ENCODE assay signal across 8 cellular contexts in the genomic region with DNA sequence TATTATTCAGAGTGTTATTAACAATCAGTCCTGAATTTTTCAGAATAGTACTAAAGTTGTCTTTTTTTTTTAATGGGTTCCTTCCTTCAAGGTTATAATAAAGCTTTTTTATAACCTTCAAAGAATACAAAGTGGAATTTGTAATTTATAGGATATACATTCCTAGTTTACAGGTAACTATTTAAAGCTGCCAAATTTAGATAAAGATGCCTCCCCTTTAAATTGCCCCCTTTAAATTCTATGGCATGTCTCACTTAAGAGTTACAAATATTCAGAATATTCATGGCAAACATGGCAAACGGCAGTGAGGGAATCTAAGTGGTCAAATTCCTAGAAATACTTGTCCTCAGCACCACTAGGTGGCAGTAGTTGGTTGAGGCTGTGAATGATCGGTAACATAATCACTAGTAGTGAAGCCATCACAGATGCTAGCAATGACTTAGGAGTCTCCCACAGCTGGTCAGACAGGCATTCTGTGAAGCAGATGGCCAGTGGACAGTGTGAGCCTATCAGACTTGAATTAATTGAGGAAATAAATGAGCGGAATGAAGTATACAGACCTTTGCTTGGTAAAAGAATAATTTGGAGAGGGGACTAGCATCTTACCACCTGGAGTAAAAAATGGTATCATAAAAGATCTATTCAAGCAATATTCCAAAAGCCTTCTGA.
DNase-seq lines count a peak whose midpoint lies in the region; ATAC-seq, FAIRE-seq and TF ChIP-seq lines count a peak whose summit lies in the region.

No MANE protein-coding gene starts in this region.

- H3K4me1 ChIP-seq in MM.1S (ENCODE audit: low read length) (no peaks in the 10 kb centered on the region), RWPE2 (ENCODE audit: insufficient read depth, poor library complexity, severe bottlenecking) (no peaks in the 10 kb centered on the region)

- DNase-seq in HCEC 1CT (peak; percentile 57), MM.1S (peak; percentile 61), RWPE2 (ENCODE audit: low spot score) (no peak), glutamatergic neuron (peak; percentile 67), progenitor cell of endocrine pancreas (ENCODE audit: low spot score, unreplicated experiment) (peak; percentile 27), mesenteric fat pad (ENCODE audit: low spot score) (no peak)
- peak; percentile 35 for DNase-seq in activated naive CD4-positive, alpha-beta T cell treated with Interleukin-2 at 50 U/mL for 16 hours

- peak overlapping the region; percentile 99 for H3K27ac Mint-ChIP-seq in glutamatergic neuron (ENCODE audit: unreplicated experiment)
- peak overlapping the region; percentile 31 for H3K27ac Mint-ChIP-seq in progenitor cell of endocrine pancreas

- H4K20me1 ChIP-seq in MM.1S (ENCODE audit: insufficient read depth, low read length), result no peaks in the 10 kb centered on the region

- TF ChIP-seq CTCF in MM.1S (IDR thresholded peaks at IDR 0.05; ENCODE audit: low read length), result peak; percentile 87
- peak; percentile 94 for TF ChIP-seq CTCF in RWPE2 (IDR thresholded peaks at IDR 0.05; ENCODE audit: poor library complexity, severe bottlenecking)
- TF ChIP-seq CTCF in glutamatergic neuron (IDR thresholded peaks at IDR 0.05; ENCODE audit: partially characterized antibody, unreplicated experiment), result peak; percentile 91
- peak; percentile 81 for TF ChIP-seq CTCF in progenitor cell of endocrine pancreas (IDR thresholded peaks at IDR 0.05; ENCODE audit: unreplicated experiment)

- H3K4me3 ChIP-seq in MM.1S (ENCODE audit: low read length) (no peak overlapping the region), RWPE2 (ENCODE audit: severe bottlenecking) (no peak overlapping the region)

- no peaks in the 10 kb centered on the region; the same call in 1 of the 2 replicates for H3K36me3 ChIP-seq in MM.1S (replicated peaks; ENCODE audit: insufficient read depth, low read length)
- peaks cover 91% of the 10 kb centered on the region for H3K36me3 ChIP-seq in RWPE2 (ENCODE audit: low read depth)

- peaks cover 7% of the 10 kb centered on the region for H3K36me3 Mint-ChIP-seq in glutamatergic neuron (ENCODE audit: unreplicated experiment)
- peaks cover 22% of the 10 kb centered on the region for H3K36me3 Mint-ChIP-seq in progenitor cell of endocrine pancreas (ENCODE audit: insufficient read depth)

- H3K79me2 ChIP-seq in MM.1S (ENCODE audit: low read length), result no peaks in the 10 kb centered on the region

- peak; percentile 67 for ATAC-seq in RWPE2 (ENCODE audit: low read depth)

- H2AFZ ChIP-seq in MM.1S (ENCODE audit: low read length), result no peak overlapping the region

- no peaks in the 10 kb centered on the region for H3K9me3 ChIP-seq in MM.1S (replicated peaks; ENCODE audit: insufficient read depth, low read length)
- no peaks in the 10 kb centered on the region for H3K9me3 ChIP-seq in RWPE2 (ENCODE audit: severe bottlenecking)

- FAIRE-seq in G401.6 (lab: Jason Lieb, UNC), result peak; percentile 90

- no peaks in the 10 kb centered on the region for H3K9me2 ChIP-seq in MM.1S (replicated peaks; ENCODE audit: insufficient read depth, low read length)

- H3K27me3 ChIP-seq in MM.1S (replicated peaks; ENCODE audit: insufficient read depth, low read length) (no peaks in the 10 kb centered on the region), RWPE2 (ENCODE audit: insufficient read depth, poor library complexity, severe bottlenecking) (no peaks in the 10 kb centered on the region)

- H3K4me3 Mint-ChIP-seq in glutamatergic neuron (ENCODE audit: unreplicated experiment) (peak overlapping the region; percentile 82), progenitor cell of endocrine pancreas (ENCODE audit: low read depth) (no peak overlapping the region)

- peaks cover 51% of the 10 kb centered on the region for H3K4me1 Mint-ChIP-seq in glutamatergic neuron (ENCODE audit: low read depth, unreplicated experiment)
- peaks cover 1% of the 10 kb centered on the region for H3K4me1 Mint-ChIP-seq in progenitor cell of endocrine pancreas (ENCODE audit: low read depth)

- no peak overlapping the region for H3K4me2 ChIP-seq in MM.1S (ENCODE audit: low read depth, low read length)

- H3K27me3 Mint-ChIP-seq in glutamatergic neuron (ENCODE audit: unreplicated experiment) (peaks cover 9% of the 10 kb centered on the region), progenitor cell of endocrine pancreas (no peaks in the 10 kb centered on the region)

- no peaks in the 10 kb centered on the region for H3F3A ChIP-seq in MM.1S (ENCODE audit: insufficient read depth, low read length)

- H3K9me3 Mint-ChIP-seq in glutamatergic neuron (ENCODE audit: unreplicated experiment) (peaks cover 8% of the 10 kb centered on the region), progenitor cell of endocrine pancreas (ENCODE audit: low read depth) (no peaks in the 10 kb centered on the region)

- H3K9ac ChIP-seq in MM.1S (ENCODE audit: low read length), result no peak overlapping the region

- H3K27ac ChIP-seq in MM.1S (ENCODE audit: low read length), result no peak overlapping the region
- H3K27ac ChIP-seq in RWPE2 (ENCODE audit: poor library complexity, severe bottlenecking), result no peak overlapping the region

Comparison
In these comparisons a context has a peak if more than half of its experiments do, and no peak if none do; other contexts are left out.
1. DNase-seq: peak in HCEC 1CT (single experiment), MM.1S (single experiment), activated naive CD4-positive, alpha-beta T cell treated with Interleukin-2 at 50 U/mL for 16 hours (single experiment), glutamatergic neuron (single experiment) and progenitor cell of endocrine pancreas (single experiment); none in RWPE2 (single experiment) and mesenteric fat pad (single experiment).
2. Peak in every context shown above with its lines, with median percentiles within 50 percentile points of each other: CTCF ChIP-seq.